Comparison of ENCODE assay signal across 11 cellular contexts in the genomic region with DNA sequence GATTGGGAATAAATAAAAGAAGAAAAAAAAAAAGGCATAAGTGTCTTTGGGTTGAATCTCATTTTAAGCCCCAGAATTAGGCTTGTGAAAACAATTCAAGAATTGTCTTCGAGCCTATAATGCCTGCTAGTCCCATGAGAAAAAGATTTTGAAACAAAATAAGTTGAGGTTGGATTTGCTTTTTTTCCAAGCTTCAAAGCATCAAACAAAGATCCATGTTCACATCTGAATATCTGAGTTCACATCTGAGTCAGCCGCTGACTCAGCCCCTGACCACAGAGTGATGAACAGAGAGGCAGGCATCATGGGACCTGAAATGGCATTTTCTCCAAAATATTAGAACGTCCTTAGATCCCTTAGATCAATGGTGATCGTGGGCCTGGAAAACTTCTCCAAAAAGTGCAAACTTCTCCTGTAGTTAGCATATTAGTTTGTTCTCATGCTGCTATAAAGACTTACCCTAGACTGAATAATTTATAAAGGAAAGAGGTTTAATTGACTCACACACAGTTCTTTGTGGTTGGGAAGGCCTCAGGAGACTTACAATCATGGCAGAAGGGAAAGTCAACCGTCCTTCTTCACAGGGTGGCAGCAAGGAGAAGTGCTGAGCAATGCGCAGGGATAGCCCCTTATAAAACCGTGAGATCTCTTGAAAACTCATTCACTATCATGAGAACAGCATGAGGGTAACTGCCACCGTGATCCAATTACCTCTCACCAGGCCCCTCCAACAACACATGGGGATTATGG.
DNase-seq lines count a peak whose midpoint lies in the region; ATAC-seq, FAIRE-seq and TF ChIP-seq lines count a peak whose summit lies in the region.
"Had no signal": no experiment of that assay in that cellular context is flagged by ENCODE, and none has a peak within 500 bp of the region (broad histone marks: within the 10 kb centered on the region; RNA-seq: fewer than 3 reads in every experiment).

No MANE protein-coding gene starts in this region.

- H3K4me3 Mint-ChIP-seq in astrocyte (ENCODE audit: unreplicated experiment): no peak overlapping the region

- H3K79me2 ChIP-seq in astrocyte (ENCODE audit: insufficient read depth, low read length): no peaks in the 10 kb centered on the region

- peak; percentile 30 for DNase-seq in AG09319 (ENCODE audit: extremely low read depth, low read depth)
- DNase-seq in HK-2 (ENCODE audit: unreplicated experiment): peak; percentile 42
- peak; percentile 85 for DNase-seq in astrocyte (ENCODE audit: low read depth)
- DNase-seq in hepatic stellate cell (ENCODE audit: low spot score): peak; percentile 81
- no peak for DNase-seq in SK-N-DZ (ENCODE audit: low spot score)
- DNase-seq: activated T-cell treated with anti-CD3 and anti-CD28 coated beads for 4 hours, hippocampal formation, NCI-H1694 treated with DMSO at 0.1 percent for 48 hours had no signal

- H3K27ac Mint-ChIP-seq in astrocyte (ENCODE audit: unreplicated experiment): peak overlapping the region; percentile 94

- H3K9me3 ChIP-seq in astrocyte (ENCODE audit: insufficient read depth, low read depth, low read length): no peaks in the 10 kb centered on the region

- peaks cover 10% of the 10 kb centered on the region for H3K4me1 Mint-ChIP-seq in astrocyte (ENCODE audit: low read depth, unreplicated experiment)

- no peaks in the 10 kb centered on the region for H3K36me3 Mint-ChIP-seq in astrocyte (ENCODE audit: low read depth, unreplicated experiment)

- H2AFZ ChIP-seq in astrocyte (ENCODE audit: low read depth, low read length): no peak overlapping the region

- H3K27me3 Mint-ChIP-seq in astrocyte (ENCODE audit: low read depth, unreplicated experiment): peaks cover 8% of the 10 kb centered on the region

- peak overlapping the region; percentile 55 for H3K9ac ChIP-seq in astrocyte (ENCODE audit: low read length)

- H3K27me3 ChIP-seq in astrocyte (ENCODE audit: insufficient read depth, low read length): no peaks in the 10 kb centered on the region

- H3K4me1 ChIP-seq in astrocyte (ENCODE audit: insufficient read depth, low read length): peaks cover 10% of the 10 kb centered on the region

- H3K4me3 ChIP-seq in astrocyte (ENCODE audit: insufficient read depth, low read depth, low read length): no peak overlapping the region

- TF ChIP-seq CTCF in AG09319 (IDR thresholded peaks at IDR 0.05; ENCODE audit: low read depth, low read length) (no peak), astrocyte (IDR thresholded peaks at IDR 0.05; ENCODE audit: insufficient read depth, low read depth, low read length) (no peak)

- no peak for ATAC-seq in HG03565 (IDR thresholded peaks at IDR 0.05; ENCODE audit: unreplicated experiment)
- ATAC-seq in activated CD4-positive, CD25-positive, alpha-beta regulatory T cell treated with anti-CD3 and anti-CD28 coated beads, Interleukin-2, amount 50 U/mL, for 24 hours: no peak
- no peak for ATAC-seq in GM18517 (IDR thresholded peaks at IDR 0.05; ENCODE audit: unreplicated experiment)

- FAIRE-seq in astrocyte (lab: Jason Lieb, UNC): peak; percentile 81

- peak overlapping the region; percentile 81 for H3K27ac ChIP-seq in astrocyte (ENCODE audit: low read depth, low read length)

- H4K20me1 ChIP-seq in astrocyte (ENCODE audit: insufficient read depth, low read length): no peaks in the 10 kb centered on the region

- peak overlapping the region; percentile 26 for H3K4me2 ChIP-seq in astrocyte (ENCODE audit: low read length)

- H3K9me3 Mint-ChIP-seq in astrocyte (ENCODE audit: unreplicated experiment): peaks cover 4% of the 10 kb centered on the region

- no peaks in the 10 kb centered on the region for H3K36me3 ChIP-seq in astrocyte (ENCODE audit: insufficient read depth, low read length)
